Comparison of ENCODE assay signal across 8 cellular contexts in the genomic region with DNA sequence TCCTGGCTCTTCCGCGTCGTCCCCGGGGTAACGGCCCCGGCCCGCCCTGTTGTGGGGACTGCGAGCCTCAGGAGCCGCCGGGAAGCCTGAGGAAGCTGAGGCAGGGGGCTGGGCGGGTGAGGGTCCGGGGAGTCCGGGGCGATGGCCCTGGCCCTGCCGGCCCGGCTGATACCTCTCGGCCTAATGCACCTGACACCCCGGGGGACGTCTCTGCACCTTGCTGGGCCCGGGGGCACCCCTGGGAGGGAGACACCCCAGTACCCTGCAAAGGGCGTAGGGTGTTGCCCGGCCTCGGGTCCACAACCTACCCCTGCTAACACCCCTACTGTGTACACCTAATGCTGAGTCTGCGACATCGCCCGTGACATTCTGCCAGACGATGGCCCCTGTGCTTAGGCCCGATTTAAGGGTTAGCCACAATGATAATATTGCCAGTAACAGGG. TPM values are rescaled to one million over a fixed set of nuclear protein-coding genes. Genes with fewer than 3 reads are reported as not detected.
A peak's percentile ranks its signal among the peaks of the same experiment; 100 is the strongest.
DNase-seq lines count a peak whose midpoint lies in the region; ATAC-seq and TF ChIP-seq lines count a peak whose summit lies in the region.

No MANE protein-coding gene starts in this region.

- POLR2A ChIA-PET in Panc1 (lab: Charles Lee), result no interaction called here

- H3K4me2 ChIP-seq in fibroblast of lung (ENCODE audit: extremely low read depth, insufficient read depth, low read length), result peak overlapping the region; percentile 91

- H3K9me3 Mint-ChIP-seq in CD4-positive, CD25-positive, alpha-beta regulatory T cell, result no peaks in the 10 kb centered on the region
- no peaks in the 10 kb centered on the region for H3K9me3 Mint-ChIP-seq in progenitor cell of endocrine pancreas (ENCODE audit: low read depth)

- H3K4me1 Mint-ChIP-seq in CD4-positive, CD25-positive, alpha-beta regulatory T cell, result peaks cover 5 to 32% (median 16%) of the 10 kb centered on the region in 4 donors
- H3K4me1 Mint-ChIP-seq in progenitor cell of endocrine pancreas (ENCODE audit: low read depth), result peaks cover 8% of the 10 kb centered on the region

- H3K27me3 Mint-ChIP-seq in CD4-positive, CD25-positive, alpha-beta regulatory T cell, result no peaks in the 10 kb centered on the region
- H3K27me3 Mint-ChIP-seq in progenitor cell of endocrine pancreas, result no peaks in the 10 kb centered on the region

- H3K36me3 ChIP-seq in CD4-positive, CD25-positive, alpha-beta regulatory T cell (ENCODE audit: control insufficient read depth, insufficient read depth, low read length), result peaks cover 33% of the 10 kb centered on the region
- peaks cover 8% of the 10 kb centered on the region for H3K36me3 ChIP-seq in Panc1 (ENCODE audit: control insufficient read depth, insufficient read depth, low read length)
- peaks cover 3% of the 10 kb centered on the region for H3K36me3 ChIP-seq in fibroblast of lung (ENCODE audit: control insufficient read depth, insufficient read depth, low read length)

- no peaks in the 10 kb centered on the region for H3K27me3 ChIP-seq in CD4-positive, CD25-positive, alpha-beta regulatory T cell (ENCODE audit: control insufficient read depth, insufficient read depth, low read length)
- H3K27me3 ChIP-seq in Panc1 (ENCODE audit: control insufficient read depth, insufficient read depth, low read length) (no peaks in the 10 kb centered on the region), fibroblast of lung (ENCODE audit: control insufficient read depth, insufficient read depth, low read length) (no peaks in the 10 kb centered on the region)

- H2AFZ ChIP-seq in fibroblast of lung (ENCODE audit: low read length), result peak overlapping the region; percentile 58

- no peaks in the 10 kb centered on the region for H3K9me3 ChIP-seq in CD4-positive, CD25-positive, alpha-beta regulatory T cell (ENCODE audit: control insufficient read depth in 2 of 2, low read length in 2 of 2)
- H3K9me3 ChIP-seq in Panc1 (ENCODE audit: control insufficient read depth, insufficient read depth, low read depth, low read length) (no peaks in the 10 kb centered on the region), fibroblast of lung (ENCODE audit: control insufficient read depth, insufficient read depth, low read depth, low read length) (no peaks in the 10 kb centered on the region)

- H3K27ac ChIP-seq in CD4-positive, CD25-positive, alpha-beta regulatory T cell (ENCODE audit: insufficient read depth, low read length, poor library complexity, severe bottlenecking), result peak overlapping the region; percentile 63
- H3K27ac ChIP-seq in Panc1 (ENCODE audit: low read length), result peak overlapping the region; percentile 70
- peak overlapping the region; percentile 58 for H3K27ac ChIP-seq in fibroblast of lung (ENCODE audit: insufficient read depth, low read length)

- peak in 1 of 2 donors; percentile 0 for ATAC-seq in CD4-positive, CD25-positive, alpha-beta regulatory T cell (ENCODE audit: low read depth in 2 of 2)
- peak; percentile 12 for ATAC-seq in GM21825 (IDR thresholded peaks at IDR 0.05; ENCODE audit: unreplicated experiment)
- ATAC-seq in Panc1, result peak; percentile 23
- no peak for ATAC-seq in GM21576 (IDR thresholded peaks at IDR 0.05; ENCODE audit: unreplicated experiment)

- peak overlapping the region; percentile 72 for H3K9ac ChIP-seq in fibroblast of lung (ENCODE audit: insufficient read depth, low read length)

- no peaks in the 10 kb centered on the region for H4K20me1 ChIP-seq in fibroblast of lung (ENCODE audit: control insufficient read depth, extremely low read depth, insufficient read depth, low read length)

- in situ Hi-C loops in Panc1 (cut with HindIII; ENCODE audit: low pct_unique_long_range_greater_than_20kb, low sequenced_read_pairs), result no loop called here

- TF ChIP-seq CTCF in Panc1 (IDR thresholded peaks at IDR 0.05), result no peak
- no peak for TF ChIP-seq CTCF in fibroblast of lung (conservative IDR thresholded peaks at IDR 0.05 in 1 of 2, IDR thresholded peaks at IDR 0.05 in 1 of 2; ENCODE audit: low read depth in 1 of 2, low read length in 2 of 2)
- no peak for TF ChIP-seq CTCF in progenitor cell of endocrine pancreas (IDR thresholded peaks at IDR 0.05; ENCODE audit: unreplicated experiment)

- BruUV-seq in Panc1 (replicated peaks; lab: Mats Ljungman, UMichigan), result no TSS peak

- peak overlapping the region; percentile 79 to 98 (median 93) for H3K4me3 Mint-ChIP-seq in CD4-positive, CD25-positive, alpha-beta regulatory T cell
- H3K4me3 Mint-ChIP-seq in progenitor cell of endocrine pancreas (ENCODE audit: low read depth), result peak overlapping the region; percentile 82

- no peak for DNase-seq in CD4-positive, CD25-positive, alpha-beta regulatory T cell
- no peak for DNase-seq in Panc1 (ENCODE audit: low read depth, low spot score)
- DNase-seq in fibroblast of lung (ENCODE audit: low read depth in 2 of 2), result no peak
- DNase-seq in progenitor cell of endocrine pancreas (ENCODE audit: low spot score, unreplicated experiment), result no peak
- no peak for DNase-seq in NCI-H748 (lab: John Stamatoyannopoulos, UW; ENCODE audit: unreplicated experiment)
- no peak for DNase-seq in SW 1271 (lab: John Stamatoyannopoulos, UW)

- H3K36me3 Mint-ChIP-seq in CD4-positive, CD25-positive, alpha-beta regulatory T cell, result peaks cover 10% of the 10 kb centered on the region
- H3K36me3 Mint-ChIP-seq in progenitor cell of endocrine pancreas (ENCODE audit: insufficient read depth), result peaks cover 3% of the 10 kb centered on the region

- intact Hi-C loops in Panc1 (cut with micrococcal nuclease; ENCODE audit: unreplicated experiment), result no loop called here

- H3K4me1 ChIP-seq in CD4-positive, CD25-positive, alpha-beta regulatory T cell (ENCODE audit: control insufficient read depth, insufficient read depth, low read length, poor library complexity, severe bottlenecking), result peaks cover 19% of the 10 kb centered on the region
- H3K4me1 ChIP-seq in Panc1 (ENCODE audit: control insufficient read depth, insufficient read depth, low read length) (0 out of 2 replicates have a peak, but pooled peaks cover 4% of the 10 kb centered on the region), fibroblast of lung (ENCODE audit: control insufficient read depth, extremely low read depth, insufficient read depth, low read length) (peaks cover 5% of the 10 kb centered on the region)

- H3K4me3 ChIP-seq in CD4-positive, CD25-positive, alpha-beta regulatory T cell (ENCODE audit: low read depth, low read length), result peak overlapping the region; percentile 77
- H3K4me3 ChIP-seq in Panc1 (ENCODE audit: low read depth in 2 of 2, low read length in 2 of 2) (peak overlapping the region; percentile 73 to 74), fibroblast of lung (replicated peaks in 1 of 4; ENCODE audit: control extremely low read depth in 1 of 4, insufficient read depth in 1 of 4, low read depth in 3 of 4, low read length in 4 of 4) (peak overlapping the region; percentile 68 to 89 (median 76))

- H3K79me2 ChIP-seq in fibroblast of lung (ENCODE audit: control insufficient read depth, insufficient read depth, low read length), result peaks cover 14% of the 10 kb centered on the region

- CTCF ChIA-PET in Panc1 (lab: Charles Lee), result no interaction called here

- peak overlapping the region in 2 of 3 donors; percentile 73 to 85 for H3K27ac Mint-ChIP-seq in CD4-positive, CD25-positive, alpha-beta regulatory T cell
- H3K27ac Mint-ChIP-seq in progenitor cell of endocrine pancreas, result peak overlapping the region; percentile 86

RNA-seq across cellular contexts. Expression of gene PIN1, which starts 0.4 kb away (rescaled TPM):
- total RNA-seq in CD4-positive, CD25-positive, alpha-beta regulatory T cell, result 72.0 TPM
- 100 to 1,000 TPM in 3 of 4 donors, 10 to 100 TPM in 1; 87.9 to 135 (median 113) TPM for polyA plus RNA-seq in CD4-positive, CD25-positive, alpha-beta regulatory T cell
- 102 TPM for total RNA-seq in Panc1 (2021; ENCODE audit: unreplicated experiment)
- 114 TPM for polyA plus RNA-seq in Panc1 (2012; ENCODE audit: insufficient read length)
- 76.8 and 98.8 TPM in 2 replicates for total RNA-seq in fibroblast of lung
- 33.4 and 54.1 TPM in 2 replicates for polyA plus RNA-seq in fibroblast of lung
- polyA plus RNA-seq in fibroblast of lung (2012), result 72.9 and 116 TPM in 2 replicates
- 10.7 and 22.7 TPM in 2 replicates for polyA minus RNA-seq in fibroblast of lung (ENCODE audit: low replicate concordance)
- total RNA-seq in progenitor cell of endocrine pancreas, result 83.3 and 90.6 TPM in 2 replicates

RNA-seq across cellular contexts. Expression of gene UBL5, which starts 7.8 kb away (rescaled TPM):
- 234 TPM for total RNA-seq in CD4-positive, CD25-positive, alpha-beta regulatory T cell
- 100 to 1,000 TPM; 786 to 952 (median 832) TPM for polyA plus RNA-seq in CD4-positive, CD25-positive, alpha-beta regulatory T cell
- total RNA-seq in Panc1 (2021; ENCODE audit: unreplicated experiment) (379 TPM), fibroblast of lung (151 and 154 TPM in 2 replicates), progenitor cell of endocrine pancreas (335 and 342 TPM in 2 replicates)
- polyA plus RNA-seq in Panc1 (2012; ENCODE audit: insufficient read length), result 631 TPM
- 1,038 and 1,336 TPM in 2 replicates for polyA plus RNA-seq in fibroblast of lung
- polyA plus RNA-seq in fibroblast of lung (2012), result 594 and 704 TPM in 2 replicates
- polyA minus RNA-seq in fibroblast of lung (ENCODE audit: low replicate concordance), result 55.7 and 76.6 TPM in 2 replicates

RNA-seq across cellular contexts. Expression of gene FBXL12, which starts 16.6 kb away (rescaled TPM):
- total RNA-seq in CD4-positive, CD25-positive, alpha-beta regulatory T cell, result 34.8 TPM
- 10 to 100 TPM in 1 of 4 donors, 1 to 10 TPM in 3; 7.8 to 15.9 (median 9.5) TPM for polyA plus RNA-seq in CD4-positive, CD25-positive, alpha-beta regulatory T cell
- total RNA-seq in Panc1 (2021; ENCODE audit: unreplicated experiment) (29.2 TPM), fibroblast of lung (13.9 and 23.1 TPM in 2 replicates), progenitor cell of endocrine pancreas (30.9 and 32.0 TPM in 2 replicates)
- 33.3 TPM for polyA plus RNA-seq in Panc1 (2012; ENCODE audit: insufficient read length)
- polyA plus RNA-seq in fibroblast of lung, result 20.3 and 20.7 TPM in 2 replicates
- polyA plus RNA-seq in fibroblast of lung (2012), result 22.1 and 23.2 TPM in 2 replicates
- 16.3 and 17.5 TPM in 2 replicates for polyA minus RNA-seq in fibroblast of lung (ENCODE audit: low replicate concordance)
